Comparison of ENCODE assay signal across 10 cellular contexts in the genomic region with DNA sequence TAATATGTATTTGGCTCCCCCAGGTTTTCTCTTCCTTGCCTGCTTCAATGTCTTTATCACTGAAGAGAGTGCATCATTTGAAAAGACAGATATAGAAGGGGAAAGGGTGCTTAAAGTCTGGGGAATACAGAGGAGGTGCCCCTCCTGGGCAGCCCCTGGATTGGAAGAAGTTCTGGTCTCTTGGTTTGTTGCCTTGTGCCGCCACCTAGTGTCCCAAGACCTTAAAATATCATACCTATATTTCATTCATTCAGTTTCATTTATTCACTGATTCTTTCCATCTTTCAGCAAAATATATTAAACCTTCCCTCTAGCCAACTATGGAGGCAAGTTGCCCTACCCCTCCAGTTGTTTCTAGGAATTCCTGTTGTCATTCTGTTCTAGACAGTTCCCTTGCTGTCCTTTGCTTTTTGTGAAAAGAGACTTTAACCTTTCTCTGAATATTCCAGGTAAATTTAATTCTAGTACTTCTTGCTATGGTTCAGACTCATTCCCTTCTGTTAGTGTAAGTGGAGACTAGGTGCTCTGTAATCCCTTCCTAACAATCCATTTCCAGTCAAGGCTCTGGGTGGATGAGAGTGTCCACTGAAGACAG. TPM values are rescaled to one million over a fixed set of nuclear protein-coding genes. Genes with fewer than 3 reads are reported as not detected.
A peak's percentile ranks its signal among the peaks of the same experiment; 100 is the strongest.
DNase-seq lines count a peak whose midpoint lies in the region; ATAC-seq and TF ChIP-seq lines count a peak whose summit lies in the region.
"Had no signal": no experiment of that assay in that cellular context is flagged by ENCODE, and none has a peak within 500 bp of the region (broad histone marks: within the 10 kb centered on the region; RNA-seq: fewer than 3 reads in every experiment).

No MANE protein-coding gene starts in this region.

- peaks cover 23% of the 10 kb centered on the region for H3K4me1 Mint-ChIP-seq in WTC11

- H3K36me3 ChIP-seq in KMS-11 (ENCODE audit: insufficient read depth) (no peaks in the 10 kb centered on the region), MG63 (no peaks in the 10 kb centered on the region), prostate gland (no peaks in the 10 kb centered on the region)
- H3K36me3 ChIP-seq: BLaER1 treated with 17β-estradiol and CSF1 and Interleukin-3, amounts not matched to agents 10 nM and 100 nM had no signal

- H3K36me3 Mint-ChIP-seq in WTC11: no peaks in the 10 kb centered on the region

- CTCF ChIA-PET in WTC11 (lab: Charles Lee): interaction anchor here (1.6 to 3.0 kb wide), 8 partner anchors 10 to 82 kb away, joined by 7 to 401 read pairs (median 42); a partner anchor contains a TSS

- no peak overlapping the region for H3K27ac Mint-ChIP-seq in WTC11
- H3K27ac Mint-ChIP-seq: activated B cell treated with CpG ODN at 0.5 μM for 24 hours had no signal

- no peak overlapping the region for H2AFZ ChIP-seq in KMS-11 (ENCODE audit: low read depth)

- 38% methylated on average over 1 of the region's 1 CpG for WGBS in prostate gland

- no peak overlapping the region for H3K4me3 Mint-ChIP-seq in WTC11
- H3K4me3 Mint-ChIP-seq: activated B cell treated with CpG ODN at 0.5 μM for 24 hours had no signal

- H3K9me3 ChIP-seq in MG63 (no peaks in the 10 kb centered on the region), prostate gland (no peaks in the 10 kb centered on the region)
- H3K9me3 ChIP-seq: BLaER1 treated with 17β-estradiol and CSF1 and Interleukin-3, amounts not matched to agents 10 nM and 100 nM had no signal

- peaks cover 56% of the 10 kb centered on the region for H3K27me3 Mint-ChIP-seq in WTC11 (ENCODE audit: low read depth)

- H3K9ac ChIP-seq in KMS-11: no peak overlapping the region
- H3K9ac ChIP-seq: BLaER1 treated with 17β-estradiol and CSF1 and Interleukin-3, amounts not matched to agents 10 nM and 100 nM had no signal

- no peaks in the 10 kb centered on the region for H4K20me1 ChIP-seq in KMS-11 (ENCODE audit: insufficient read depth)
- H4K20me1 ChIP-seq: BLaER1 treated with 17β-estradiol and CSF1 and Interleukin-3, amounts not matched to agents 10 nM and 100 nM had no signal

- intact Hi-C loops in prostate gland (cut with DNase I): no loop called here

- DNase-seq in NCI-H146 (lab: John Stamatoyannopoulos, UW) (peak; percentile 19), NCI-H146 treated with DMSO at 0.1 percent for 48 hours (lab: John Stamatoyannopoulos, UW; ENCODE audit: unreplicated experiment) (no peak), WTC11 (ENCODE audit: low spot score) (peak; percentile 72), iPS-NIHi7 (ENCODE audit: extremely low spot score) (peak; percentile 51), MG63 (no peak), prostate gland (ENCODE audit: low spot score) (no peak)
- DNase-seq: activated B cell treated with CpG ODN at 0.5 μM for 24 hours had no signal

- POLR2A ChIA-PET in WTC11 (lab: Charles Lee): interaction anchor here (1.0 to 1.8 kb wide), 2 partner anchors 13 to 59 kb away, joined by 3 to 8 read pairs; no protein-coding TSS in a partner anchor

- no peak overlapping the region for H3K27ac ChIP-seq in KMS-11
- no peak overlapping the region for H3K27ac ChIP-seq in prostate gland
- H3K27ac ChIP-seq: BLaER1 treated with 17β-estradiol and CSF1 and Interleukin-3, amounts not matched to agents 10 nM and 100 nM had no signal

- H3K4me2 ChIP-seq in KMS-11: no peak overlapping the region
- H3K4me2 ChIP-seq: BLaER1 treated with 17β-estradiol and CSF1 and Interleukin-3, amounts not matched to agents 10 nM and 100 nM had no signal

- H3K27me3 ChIP-seq in KMS-11 (ENCODE audit: insufficient read depth, low read depth) (peaks cover 56% of the 10 kb centered on the region), MG63 (peaks cover 46% of the 10 kb centered on the region), prostate gland (replicated peaks; ENCODE audit: insufficient read depth) (peaks cover 6% of the 10 kb centered on the region)

- no peaks in the 10 kb centered on the region for H3K79me2 ChIP-seq in KMS-11 (ENCODE audit: insufficient read depth, low read depth)

- TF ChIP-seq CTCF in KMS-11 (conservative IDR thresholded peaks at IDR 0.05; ENCODE audit: low read depth, low read length): peak; percentile 98
- peak; percentile 52 for TF ChIP-seq CTCF in WTC11 (IDR thresholded peaks at IDR 0.05)
- no peak for TF ChIP-seq CTCF in prostate gland (IDR thresholded peaks at IDR 0.05)

- no peak overlapping the region for H3K4me3 ChIP-seq in KMS-11 (IDR thresholded peaks at IDR 0.05; ENCODE audit: insufficient read depth, low read depth, low read length)
- H3K4me3 ChIP-seq in MG63: no peak overlapping the region
- no peak overlapping the region for H3K4me3 ChIP-seq in prostate gland
- H3K4me3 ChIP-seq: BLaER1 treated with 17β-estradiol and CSF1 and Interleukin-3, amounts not matched to agents 10 nM and 100 nM had no signal

- no peak for TF ChIP-seq POLR2A in prostate gland (IDR thresholded peaks at IDR 0.05)

- ATAC-seq in WTC11: peak; percentile 26; the same call in 1 of the 2 replicates
- no peak for ATAC-seq in GM18858 (IDR thresholded peaks at IDR 0.05; ENCODE audit: unreplicated experiment)

- no peaks in the 10 kb centered on the region for H3K9me3 Mint-ChIP-seq in WTC11
- H3K9me3 Mint-ChIP-seq: activated B cell treated with CpG ODN at 0.5 μM for 24 hours had no signal

- H3K4me1 ChIP-seq in KMS-11 (ENCODE audit: low read depth, poor library complexity, severe bottlenecking): peaks cover 12% of the 10 kb centered on the region
- H3K4me1 ChIP-seq in prostate gland (replicated peaks): no peaks in the 10 kb centered on the region

TF ChIP-seq in WTC11, 78 proteins besides CTCF, POLR2A, EP300 and RAD21:
- TF ChIP-seq ZNF232 (CRISPR knock-in tag; IDR thresholded peaks at IDR 0.05): no peak
- TF ChIP-seq, protein P1, sequence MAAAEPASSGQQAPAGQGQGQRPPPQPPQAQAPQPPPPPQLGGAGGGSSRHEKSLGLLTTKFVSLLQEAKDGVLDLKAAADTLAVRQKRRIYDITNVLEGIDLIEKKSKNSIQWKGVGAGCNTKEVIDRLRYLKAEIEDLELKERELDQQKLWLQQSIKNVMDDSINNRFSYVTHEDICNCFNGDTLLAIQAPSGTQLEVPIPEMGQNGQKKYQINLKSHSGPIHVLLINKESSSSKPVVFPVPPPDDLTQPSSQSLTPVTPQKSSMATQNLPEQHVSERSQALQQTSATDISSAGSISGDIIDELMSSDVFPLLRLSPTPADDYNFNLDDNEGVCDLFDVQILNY (CRISPR knock-in tag; IDR thresholded peaks at IDR 0.05): no peak
- no peak for TF ChIP-seq NR2C2 (CRISPR knock-in tag; IDR thresholded peaks at IDR 0.05)
- no peak for TF ChIP-seq JUN (CRISPR knock-in tag; IDR thresholded peaks at IDR 0.05)
- TF ChIP-seq, protein P2, sequence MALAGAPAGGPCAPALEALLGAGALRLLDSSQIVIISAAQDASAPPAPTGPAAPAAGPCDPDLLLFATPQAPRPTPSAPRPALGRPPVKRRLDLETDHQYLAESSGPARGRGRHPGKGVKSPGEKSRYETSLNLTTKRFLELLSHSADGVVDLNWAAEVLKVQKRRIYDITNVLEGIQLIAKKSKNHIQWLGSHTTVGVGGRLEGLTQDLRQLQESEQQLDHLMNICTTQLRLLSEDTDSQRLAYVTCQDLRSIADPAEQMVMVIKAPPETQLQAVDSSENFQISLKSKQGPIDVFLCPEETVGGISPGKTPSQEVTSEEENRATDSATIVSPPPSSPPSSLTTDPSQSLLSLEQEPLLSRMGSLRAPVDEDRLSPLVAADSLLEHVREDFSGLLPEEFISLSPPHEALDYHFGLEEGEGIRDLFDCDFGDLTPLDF (CRISPR knock-in tag; IDR thresholded peaks at IDR 0.05): no peak
- TF ChIP-seq ZNF219 (CRISPR knock-in tag; IDR thresholded peaks at IDR 0.05; ENCODE audit: borderline replicate concordance): no peak
- TF ChIP-seq SMAD3 (CRISPR knock-in tag; IDR thresholded peaks at IDR 0.05; ENCODE audit: borderline replicate concordance): no peak
- TF ChIP-seq, protein P3, sequence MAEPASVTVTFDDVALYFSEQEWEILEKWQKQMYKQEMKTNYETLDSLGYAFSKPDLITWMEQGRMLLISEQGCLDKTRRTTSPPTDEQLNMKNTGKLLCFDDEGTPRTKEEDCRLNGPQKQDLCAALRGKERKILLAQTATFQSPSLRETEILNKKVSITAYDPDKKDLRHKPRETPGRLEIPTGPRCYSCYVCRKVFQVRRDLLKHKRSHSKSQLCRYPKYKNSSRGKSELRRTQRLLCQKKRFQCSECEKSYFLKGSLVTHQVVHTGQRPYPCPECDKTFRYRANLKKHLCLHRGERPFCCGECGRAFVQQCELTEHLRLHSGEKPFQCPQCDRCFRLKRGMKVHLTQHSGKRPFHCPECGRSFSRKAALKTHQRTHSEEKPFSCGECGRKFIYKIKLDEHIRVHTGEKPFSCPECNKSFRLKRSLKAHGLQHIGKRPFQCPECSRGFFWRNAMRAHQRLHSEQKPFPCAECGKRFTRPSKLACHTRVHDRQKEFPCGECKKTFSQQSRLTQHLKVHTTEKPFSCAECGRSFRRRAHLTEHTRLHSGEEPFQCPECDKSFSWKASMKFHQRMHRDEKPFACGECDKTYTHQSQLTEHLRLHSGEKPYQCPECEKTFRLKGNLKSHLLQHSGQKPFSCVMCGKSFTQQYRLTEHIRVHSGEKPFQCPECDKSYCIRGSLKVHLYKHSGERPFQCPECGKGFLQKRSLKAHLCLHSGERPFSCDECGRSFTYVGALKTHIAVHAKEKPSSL (CRISPR knock-in tag; conservative IDR thresholded peaks at IDR 0.05): no peak
- TF ChIP-seq ATF1 (CRISPR knock-in tag; IDR thresholded peaks at IDR 0.05): no peak

RNA-seq across cellular contexts. Expression of a gene that starts 56.1 kb away (rescaled TPM):
- total RNA-seq in WTC11 (2021) (20.6 to 24.1 TPM (median 24.0 TPM) in 3 replicates), prostate gland (100 to 1,000 TPM in 1 of 2 donors, 10 to 100 TPM in 1; 52.1 to 128 TPM)
- 3.4 and 11.7 TPM in 2 replicates for total RNA-seq in MG63 (2014; rRNA removed; shearing (Covaris generic); ENCODE audit: low replicate concordance)

Comparison
In these comparisons a context has a peak if more than half of its experiments do, and no peak if none do; other contexts are left out.
1. DNase-seq: peak in NCI-H146 (single experiment), WTC11 (single experiment) and iPS-NIHi7 (single experiment); none in NCI-H146 treated with DMSO at 0.1 percent for 48 hours (single experiment), MG63 (single experiment) and prostate gland (single experiment).
2. CTCF ChIP-seq: peak in KMS-11 (single experiment) and WTC11 (single experiment); none in prostate gland (0 of 4).